ENCODE assay signal across 8 cellular contexts in the genomic region with DNA sequence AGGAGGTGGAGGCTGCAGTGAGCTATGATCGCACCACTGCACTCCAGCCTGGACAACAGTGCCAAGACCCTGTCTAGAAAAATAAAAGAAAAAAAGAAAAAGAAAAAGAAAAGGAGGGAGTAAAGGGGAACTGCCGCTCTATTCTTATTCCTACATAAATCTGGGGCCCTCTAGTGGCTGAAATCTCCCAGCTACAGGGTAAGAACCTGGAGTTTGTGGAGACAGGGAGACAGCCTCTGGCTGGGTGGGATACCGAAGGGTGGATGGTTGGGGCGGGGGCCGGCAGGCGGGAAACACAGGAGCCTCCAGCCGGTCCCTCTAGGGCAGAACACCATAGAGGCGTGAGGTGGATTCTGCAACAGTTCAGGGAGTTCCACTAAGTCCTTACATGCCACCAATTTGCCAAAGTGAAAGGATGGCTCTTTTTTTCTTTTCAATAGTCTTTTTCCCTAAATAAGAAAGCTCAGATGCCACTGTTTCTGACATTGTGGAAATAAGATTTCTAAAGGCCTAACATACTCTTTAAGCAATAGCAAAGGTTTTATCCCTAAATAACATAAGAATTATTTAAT.
DNase-seq lines count a peak whose midpoint lies in the region; ATAC-seq and TF ChIP-seq lines count a peak whose summit lies in the region.

No MANE protein-coding gene starts in this region.

- DNase-seq in Right ventricle myocardium inferior (ENCODE audit: missing footprints) (no peak), cardiac septum (ENCODE audit: low spot score) (no peak), RWPE1 (ENCODE audit: low spot score) (no peak), foreskin keratinocyte (no peak), sciatic nerve (ENCODE audit: low spot score) (no peak)
- no peak for DNase-seq in effector CD8-positive, alpha-beta T cell (lab: John Stamatoyannopoulos, UW)
- no peak for DNase-seq in activated CD4-positive, alpha-beta T cell treated with anti-CD3 and anti-CD28 coated beads for 1 hour

- TF ChIP-seq CTCF in RWPE1 (conservative IDR thresholded peaks at IDR 0.05; ENCODE audit: low read depth): peak; percentile 65
- peak; percentile 63 for TF ChIP-seq CTCF in foreskin keratinocyte (conservative IDR thresholded peaks at IDR 0.05)

- no peak overlapping the region for H3K27ac ChIP-seq in RWPE1
- H3K27ac ChIP-seq in foreskin keratinocyte: no peak overlapping the region

- POLR2A ChIA-PET in RWPE1 (lab: Yijun Ruan, JAX; ENCODE audit: low non-redundant PET): no interaction called here

- intact Hi-C loops in Right ventricle myocardium inferior (cut with DNase I): loop anchor here (5.0 kb wide), 2 partner anchors 75 to 115 kb away; a partner anchor contains a TSS
- intact Hi-C loops in cardiac septum (cut with DNase I): no loop called here
- intact Hi-C loops in sciatic nerve (cut with DNase I): no loop called here

- no peaks in the 10 kb centered on the region for H3K27me3 ChIP-seq in foreskin keratinocyte

- CTCF ChIA-PET in RWPE1 (lab: Yijun Ruan, JAX): interaction anchor here (0.5 to 0.6 kb wide), 6 partner anchors 23 to 717 kb away, joined by 3 to 4 read pairs (median 4); no protein-coding TSS in a partner anchor

- H3K4me1 ChIP-seq in foreskin keratinocyte: peaks cover 3% of the 10 kb centered on the region

- ATAC-seq in Right ventricle myocardium inferior (peak; percentile 41), foreskin keratinocyte (peak; percentile 61), sciatic nerve (peak; percentile 36), HG02759 (IDR thresholded peaks at IDR 0.05; ENCODE audit: unreplicated experiment) (no peak)
